Comparison of ENCODE assay signal across 16 cellular contexts in the genomic region with DNA sequence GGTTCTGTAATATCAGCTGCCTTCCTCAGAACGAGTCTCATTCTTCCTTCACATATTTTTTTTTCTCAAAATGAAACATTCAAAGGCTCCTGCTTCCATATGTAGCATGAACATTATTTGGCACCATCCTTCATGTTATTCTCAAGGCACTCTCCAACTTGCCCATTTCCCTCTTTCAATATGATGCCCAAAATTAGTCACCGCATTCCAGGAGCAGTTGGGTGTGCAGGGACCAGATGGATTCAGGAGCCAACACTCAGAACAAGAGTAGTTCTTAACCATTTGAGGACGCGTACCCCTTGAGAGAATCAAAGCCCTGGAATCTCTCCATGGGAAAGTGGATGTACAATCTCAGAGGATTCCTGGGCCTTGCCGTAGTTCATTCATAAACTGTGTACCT. TPM values are rescaled to one million over a fixed set of nuclear protein-coding genes. Genes with fewer than 3 reads are reported as not detected.
DNase-seq lines count a peak whose midpoint lies in the region; ATAC-seq and TF ChIP-seq lines count a peak whose summit lies in the region.
"Had no signal": no experiment of that assay in that cellular context is flagged by ENCODE, and none has a peak within 500 bp of the region (broad histone marks: within the 10 kb centered on the region; RNA-seq: fewer than 3 reads in every experiment).

No MANE protein-coding gene starts in this region.

- peaks cover 26% of the 10 kb centered on the region for H3K4me1 Mint-ChIP-seq in MCF 10A (ENCODE audit: insufficient read depth, unreplicated experiment)
- H3K4me1 Mint-ChIP-seq: activated B cell treated with CpG ODN at 0.5 μM for 24 hours had no signal

- TF ChIP-seq POLR2A in breast epithelium (IDR thresholded peaks at IDR 0.05), result no peak

- TF ChIP-seq CTCF in MCF 10A (IDR thresholded peaks at IDR 0.05; ENCODE audit: unreplicated experiment), result no peak
- TF ChIP-seq CTCF in breast epithelium (IDR thresholded peaks at IDR 0.05), result no peak
- TF ChIP-seq CTCF in dorsolateral prefrontal cortex (IDR thresholded peaks at IDR 0.05 in 54 of 56, conservative IDR thresholded peaks at IDR 0.05 in 2 of 56; ENCODE audit: low read depth in 1 of 56, partially characterized antibody in 56 of 56), result no peak
- TF ChIP-seq CTCF in thoracic aorta (IDR thresholded peaks at IDR 0.05), result no peak

- peak overlapping the region; percentile 53 for H3K27ac Mint-ChIP-seq in MCF 10A (ENCODE audit: low read depth, unreplicated experiment)
- H3K27ac Mint-ChIP-seq: activated B cell treated with CpG ODN at 0.5 μM for 24 hours had no signal

- H3K9me3 Mint-ChIP-seq in MCF 10A (ENCODE audit: unreplicated experiment), result peaks cover 8% of the 10 kb centered on the region
- H3K9me3 Mint-ChIP-seq: activated B cell treated with CpG ODN at 0.5 μM for 24 hours had no signal

- peaks cover 22% of the 10 kb centered on the region for H3K36me3 Mint-ChIP-seq in MCF 10A (ENCODE audit: insufficient read depth, unreplicated experiment)

- DNase-seq in MCF 10A (ENCODE audit: unreplicated experiment), result peak; percentile 46
- DNase-seq in breast epithelium (ENCODE audit: low spot score in 2 of 2), result no peak
- peak; percentile 97 for DNase-seq in NCI-H446 treated with DMSO at 0.1 percent for 48 hours (lab: John Stamatoyannopoulos, UW)
- peak in 1 of 10 donors; percentile 37 for DNase-seq in dorsolateral prefrontal cortex
- no peak for DNase-seq in thoracic aorta (ENCODE audit: low spot score)
- no peak for DNase-seq in amniotic stem cell (lab: John Stamatoyannopoulos, UW)
- DNase-seq: activated B cell treated with CpG ODN at 0.5 μM for 24 hours; activated CD4-positive, alpha-beta T cell treated with anti-CD3 and anti-CD28 coated beads, Interleukin-2, amount 50 U/mL, for 48 hours; Caco-2; effector memory CD4-positive, alpha-beta T cell; glutamatergic neuron; GM23248; spleen; stimulated activated CD4-positive, alpha-beta T cell treated with anti-CD3 and anti-CD28 coated beads, Interleukin-4, amount 100 ng/mL, for 24 hours had no signal

- BruUV-seq in MCF 10A (replicated peaks; lab: Mats Ljungman, UMichigan), result no TSS peak

- peak overlapping the region in 1 of 2 donors; percentile 31 for H3K27ac ChIP-seq in breast epithelium
- H3K27ac ChIP-seq in dorsolateral prefrontal cortex, result peak overlapping the region in 40 of 59 donors; percentile 2 to 71 (median 52)
- H3K27ac ChIP-seq in thoracic aorta, result peak overlapping the region in 1 of 2 donors; percentile 68
- H3K27ac ChIP-seq: GM23248, spleen had no signal

- H3K4me3 ChIP-seq in breast epithelium (no peak overlapping the region), dorsolateral prefrontal cortex (no peak overlapping the region), thoracic aorta (peak overlapping the region; percentile 14)
- H3K4me3 ChIP-seq: GM23248, spleen had no signal

- intact Hi-C loops in MCF 10A (cut with micrococcal nuclease), result loop anchor here (1.0 kb wide), 1 partner anchor 49 kb away; no protein-coding TSS in a partner anchor
- intact Hi-C loops in breast epithelium (cut with DNase I; ENCODE audit: low total_unique reads), result no loop called here
- intact Hi-C loops in dorsolateral prefrontal cortex (cut with DNase I), result no loop called here

- H3K36me3 ChIP-seq in breast epithelium (no peaks in the 10 kb centered on the region), thoracic aorta (no peaks in the 10 kb centered on the region)
- H3K36me3 ChIP-seq: spleen had no signal

- POLR2A ChIA-PET in MCF 10A (lab: Yijun Ruan, JAX), result interaction anchor here (0.8 to 3.7 kb wide), 9 partner anchors 8 to 56 kb away, joined by 3 to 28 read pairs (median 5); a partner anchor contains a TSS

- H3K4me3 Mint-ChIP-seq in MCF 10A (ENCODE audit: unreplicated experiment), result no peak overlapping the region
- H3K4me3 Mint-ChIP-seq: activated B cell treated with CpG ODN at 0.5 μM for 24 hours had no signal

- no peaks in the 10 kb centered on the region for H3K27me3 ChIP-seq in breast epithelium
- no peaks in the 10 kb centered on the region for H3K27me3 ChIP-seq in dorsolateral prefrontal cortex
- H3K27me3 ChIP-seq in thoracic aorta (replicated peaks; ENCODE audit: insufficient read depth), result no peaks in the 10 kb centered on the region
- H3K27me3 ChIP-seq: spleen had no signal

- no peaks in the 10 kb centered on the region for H3K27me3 Mint-ChIP-seq in MCF 10A (ENCODE audit: insufficient read depth, unreplicated experiment)
- H3K27me3 Mint-ChIP-seq: activated B cell treated with CpG ODN at 0.5 μM for 24 hours had no signal

- H3K4me1 ChIP-seq in breast epithelium, result no peaks in the 10 kb centered on the region
- peaks cover 13 to 36% of the 10 kb centered on the region in 2 donors for H3K4me1 ChIP-seq in thoracic aorta (ENCODE audit: control insufficient read depth in 1 of 2, low read depth in 2 of 2)
- H3K4me1 ChIP-seq: Caco-2, spleen had no signal

- ATAC-seq in thoracic aorta (ENCODE audit: insufficient number of reproducible peaks, low FRiP score, low read depth) (no peak), HG02798 (IDR thresholded peaks at IDR 0.05; ENCODE audit: poor library complexity, unreplicated experiment) (no peak), GM18498 (IDR thresholded peaks at IDR 0.05; ENCODE audit: unreplicated experiment) (no peak)

- H3K9me3 ChIP-seq in breast epithelium, result no peaks in the 10 kb centered on the region
- no peaks in the 10 kb centered on the region for H3K9me3 ChIP-seq in thoracic aorta
- H3K9me3 ChIP-seq: Caco-2, spleen had no signal

- CTCF ChIA-PET in MCF 10A (lab: Yijun Ruan, JAX), result interaction anchor here (0.5 to 2.0 kb wide), 6 partner anchors 27 to 380 kb away, joined by 3 to 17 read pairs (median 4); no protein-coding TSS in a partner anchor

RNA-seq across cellular contexts. Expression of a gene that starts 50.3 kb away (rescaled TPM):
- total RNA-seq in MCF 10A (2022), result 24.3 and 41.3 TPM in 2 replicates
- 1 to 10 TPM in 2 of 3 donors, under 1 TPM in 1; 0.96 to 9.1 (median 5.2) TPM for total RNA-seq in breast epithelium
- total RNA-seq in dorsolateral prefrontal cortex, result 100 to 1,000 TPM in 12 of 120 experiments, 10 to 100 TPM in 108; 32.0 to 140 (median 72.4) TPM
- total RNA-seq in thoracic aorta, result 1 to 10 TPM; 6.2 to 8.5 TPM
- total RNA-seq: activated B cell treated with CpG ODN at 0.5 μM for 24 hours, Caco-2 had no signal

Comparison
In these comparisons a context has a peak if more than half of its experiments do, and no peak if none do; other contexts are left out.
1. DNase-seq: peak in MCF 10A (single experiment) and NCI-H446 treated with DMSO at 0.1 percent for 48 hours (single experiment); none in breast epithelium (0 of 2), thoracic aorta (single experiment) and amniotic stem cell (single experiment).